In genomic region chr13:27379694-27380596, GRCh38 we compare ENCODE assay signal across 8 cellular contexts. TPM values are rescaled to one million over a fixed set of nuclear protein-coding genes. Genes with fewer than 3 reads are reported as not detected.
A peak's percentile ranks its signal among the peaks of the same experiment; 100 is the strongest.
DNase-seq lines count a peak whose midpoint lies in the region; ATAC-seq, FAIRE-seq and TF ChIP-seq lines count a peak whose summit lies in the region.

No MANE protein-coding gene starts in this region.

- peak overlapping the region; percentile 65; the same call in 1 of the 2 replicates for H2AFZ ChIP-seq in PC-3 (ENCODE audit: low read length)

- POLR2A ChIA-PET in CD8-positive, alpha-beta memory T cell (lab: Charles Lee): no interaction called here
- POLR2A ChIA-PET in PC-3 (lab: Charles Lee; ENCODE audit: unreplicated experiment): no interaction called here

- H3K36me3 Mint-ChIP-seq in CD8-positive, alpha-beta memory T cell: no peaks in the 10 kb centered on the region

- ATAC-seq in PC-3: peak; percentile 76
- ATAC-seq in heart left ventricle: peak in 3 of 4 donors; percentile 33 to 68 (median 34)
- ATAC-seq in GM19395 (IDR thresholded peaks at IDR 0.05; ENCODE audit: unreplicated experiment): no peak
- no peak for ATAC-seq in GM18511 (IDR thresholded peaks at IDR 0.05; ENCODE audit: unreplicated experiment)

- no peak overlapping the region for H3K4me3 ChIP-seq in CD8-positive, alpha-beta memory T cell (ENCODE audit: low read length)
- H3K4me3 ChIP-seq in PC-3 (ENCODE audit: low read length): no peak overlapping the region
- no peak overlapping the region for H3K4me3 ChIP-seq in heart left ventricle
- H3K4me3 ChIP-seq in sigmoid colon: no peak overlapping the region

- H3K9ac ChIP-seq in PC-3 (ENCODE audit: low read length): no peak overlapping the region

- H3K4me3 Mint-ChIP-seq in CD8-positive, alpha-beta memory T cell: no peak overlapping the region

- H3K27me3 ChIP-seq in CD8-positive, alpha-beta memory T cell (ENCODE audit: insufficient read depth, low read length, poor library complexity, severe bottlenecking): no peaks in the 10 kb centered on the region
- no peaks in the 10 kb centered on the region for H3K27me3 ChIP-seq in PC-3 (ENCODE audit: low read length)
- peaks cover 0 to 19% (median 0%) of the 10 kb centered on the region in 9 donors for H3K27me3 ChIP-seq in heart left ventricle
- peaks cover 0 to 13% (median 0%) of the 10 kb centered on the region in 3 donors for H3K27me3 ChIP-seq in sigmoid colon

- H3K9me2 ChIP-seq in PC-3 (replicated peaks; ENCODE audit: low read length): no peaks in the 10 kb centered on the region

- H3K4me1 ChIP-seq in CD8-positive, alpha-beta memory T cell (ENCODE audit: insufficient read depth, low read length): no peaks in the 10 kb centered on the region
- H3K4me1 ChIP-seq in PC-3 (ENCODE audit: insufficient read depth, low read length) (peaks cover 6% of the 10 kb centered on the region; the same call in 1 of the 2 replicates), heart left ventricle (peaks cover 0 to 5% (median 0%) of the 10 kb centered on the region in 12 donors), sigmoid colon (peaks cover 0 to 8% (median 4%) of the 10 kb centered on the region in 4 donors)

- TF ChIP-seq CTCF in PC-3 (conservative IDR thresholded peaks at IDR 0.05; ENCODE audit: low read depth, low read length): peak; percentile 80
- peak; percentile 22 to 63 (median 49) for TF ChIP-seq CTCF in heart left ventricle (IDR thresholded peaks at IDR 0.05)
- peak in 3 of 4 experiments; percentile 34 to 37 (median 36) for TF ChIP-seq CTCF in sigmoid colon (IDR thresholded peaks at IDR 0.05)

- no peak overlapping the region for H3K27ac ChIP-seq in CD8-positive, alpha-beta memory T cell (ENCODE audit: low read depth, low read length)
- H3K27ac ChIP-seq in PC-3 (ENCODE audit: low read length): no peak overlapping the region
- H3K27ac ChIP-seq in heart left ventricle: no peak overlapping the region
- H3K27ac ChIP-seq in sigmoid colon: no peak overlapping the region

- no peaks in the 10 kb centered on the region for H3F3A ChIP-seq in PC-3 (ENCODE audit: low read length, unreplicated experiment)

- BruUV-seq in PC-3 (replicated peaks; lab: Mats Ljungman, UMichigan): no TSS peak

- 35 to 44% (median 38%) methylated on average over 13 of the region's 13 CpGs for WGBS in heart left ventricle, 4 donors
- WGBS in sigmoid colon, 2 donors: 34 to 41% methylated on average over 13 of the region's 13 CpGs

- TF ChIP-seq POLR2A in heart left ventricle (IDR thresholded peaks at IDR 0.05) (no peak), sigmoid colon (IDR thresholded peaks at IDR 0.05) (no peak)

- no peak for FAIRE-seq in HTR-8/SVneo (lab: Jason Lieb, UNC)

- H3K4me1 Mint-ChIP-seq in CD8-positive, alpha-beta memory T cell: peaks cover 0 to under 1% (median 0%) of the 10 kb centered on the region in 3 donors

- H4K20me1 ChIP-seq in PC-3 (ENCODE audit: low read length): no peaks in the 10 kb centered on the region

- H3K36me3 ChIP-seq in CD8-positive, alpha-beta memory T cell (ENCODE audit: insufficient read depth, low read length): no peaks in the 10 kb centered on the region
- H3K36me3 ChIP-seq in PC-3 (ENCODE audit: low read depth, low read length) (no peaks in the 10 kb centered on the region), heart left ventricle (no peaks in the 10 kb centered on the region), sigmoid colon (no peaks in the 10 kb centered on the region)

- H3K27me3 Mint-ChIP-seq in CD8-positive, alpha-beta memory T cell: peaks cover 11 to 45% of the 10 kb centered on the region in 2 donors

- H3K9me3 Mint-ChIP-seq in CD8-positive, alpha-beta memory T cell: no peaks in the 10 kb centered on the region

- H3K9me3 ChIP-seq in CD8-positive, alpha-beta memory T cell (ENCODE audit: low read length): no peaks in the 10 kb centered on the region
- H3K9me3 ChIP-seq in PC-3 (ENCODE audit: low read length) (no peaks in the 10 kb centered on the region), heart left ventricle (no peaks in the 10 kb centered on the region), sigmoid colon (no peaks in the 10 kb centered on the region)

- H3K4me2 ChIP-seq in PC-3 (ENCODE audit: low read length): no peak overlapping the region

- CTCF ChIA-PET in CD8-positive, alpha-beta memory T cell (lab: Charles Lee): interaction anchor here (0.9 to 2.9 kb wide), 3 partner anchors 18 to 608 kb away, joined by 3 to 15 read pairs (median 5); partner anchors contain the start of gene URAD
- CTCF ChIA-PET in PC-3 (lab: Charles Lee): interaction anchor here (0.7 to 1.0 kb wide), 2 partner anchors 50 to 447 kb away, joined by 3 read pairs; no protein-coding TSS in a partner anchor

- no peaks in the 10 kb centered on the region for H3K79me2 ChIP-seq in PC-3 (ENCODE audit: low read length)

- H3K27ac Mint-ChIP-seq in CD8-positive, alpha-beta memory T cell: no peak overlapping the region

- intact Hi-C loops in PC-3 (cut with micrococcal nuclease): no loop called here
- intact Hi-C loops in heart left ventricle (cut with DNase I): loop anchor here in 9 of 10 donors (5.0 to 10.0 kb wide), 9 partner anchors 147 to 602 kb away; no protein-coding TSS in a partner anchor
- intact Hi-C loops in sigmoid colon (cut with DNase I): loop anchor here (5.0 kb wide), 3 partner anchors 42 to 602 kb away; partner anchors contain the start of gene GTF3A

- peak; percentile 20 to 60 (median 25) for DNase-seq in CD8-positive, alpha-beta memory T cell
- DNase-seq in HTR-8/SVneo (ENCODE audit: insufficient read length, low spot score): peak; percentile 48
- DNase-seq in PC-3: peak; percentile 76
- DNase-seq in activated gamma-delta T cell treated with anti-CD3 and anti-CD28 coated beads, Interleukin-2, amount 50 U/mL, for 16 hours (ENCODE audit: low read depth): peak; percentile 32
- peak in 3 of 5 donors; percentile 20 to 49 (median 41) for DNase-seq in heart left ventricle
- no peak for DNase-seq in sigmoid colon

- no peak for TF ChIP-seq EP300 in sigmoid colon (IDR thresholded peaks at IDR 0.05)

RNA-seq across cellular contexts. Expression of gene GTF3A, which starts 44.5 kb away (rescaled TPM):
- 100 to 1,000 TPM; 296 to 323 TPM for total RNA-seq in CD8-positive, alpha-beta memory T cell
- polyA plus RNA-seq in CD8-positive, alpha-beta memory T cell: 606 TPM
- total RNA-seq in PC-3 (2014; rRNA removed) (174 and 201 TPM in 2 replicates), heart left ventricle (100 to 1,000 TPM; 138 to 387 (median 181) TPM), sigmoid colon (100 to 1,000 TPM; 135 to 172 (median 154) TPM)
- polyA plus RNA-seq in heart left ventricle (100 to 1,000 TPM; 233 to 593 TPM), sigmoid colon (100 to 1,000 TPM in 1 of 3 donors, 10 to 100 TPM in 2; 76.3 to 113 (median 87.1) TPM)

Comparison
In these comparisons a context has a peak if more than half of its experiments do, and no peak if none do; other contexts are left out.
1. ATAC-seq: peak in PC-3 (single experiment) and heart left ventricle (3 of 4); none in GM19395 (single experiment) and GM18511 (single experiment).
2. Peak in every context shown above with its lines, with median percentiles within 50 percentile points of each other: CTCF ChIP-seq.